Comparison of ENCODE assay signal across 1 cellular context in the genomic region with DNA sequence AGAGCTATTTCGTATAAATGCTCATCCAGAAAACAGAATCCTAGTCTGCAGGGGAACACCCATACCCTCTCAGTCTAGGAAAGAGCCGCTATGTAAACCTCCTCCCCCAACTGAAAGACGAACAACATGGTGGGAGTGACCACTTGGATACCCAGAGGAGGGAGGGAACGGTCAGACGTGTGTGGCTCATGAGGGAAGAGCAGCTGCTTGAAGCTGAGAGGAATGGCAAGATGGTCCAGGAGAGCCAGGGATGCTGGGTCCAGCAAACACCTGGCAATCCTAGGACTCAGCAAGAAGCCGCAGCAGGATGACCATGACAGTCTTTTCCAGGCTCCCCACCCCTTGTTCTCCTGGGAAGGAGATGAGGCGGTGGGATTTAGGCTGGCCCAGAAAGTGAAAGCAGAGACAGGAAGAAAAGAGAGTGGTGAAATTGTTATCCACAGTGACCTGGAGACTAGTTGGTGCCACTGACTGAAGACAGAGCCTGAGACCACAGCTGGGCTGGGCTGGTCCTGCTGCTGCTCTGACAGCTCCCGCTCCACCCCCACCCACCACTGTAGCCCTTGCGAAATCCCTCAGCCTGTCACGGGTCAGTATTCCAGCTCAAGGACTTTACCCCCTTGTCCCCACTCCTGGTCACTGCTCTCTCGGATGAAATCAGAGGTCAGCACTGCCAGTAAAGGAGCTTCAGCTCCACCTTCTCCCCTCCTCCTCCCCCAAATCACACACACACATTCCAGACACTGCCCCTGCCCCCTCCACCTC.
TF ChIP-seq lines count a peak whose summit lies in the region.

No MANE protein-coding gene starts in this region.

TF ChIP-seq in HepG2, 621 proteins besides CTCF, POLR2A, EP300 and RAD21 (continued from another document and continues in another):
- TF ChIP-seq, protein P1, sequence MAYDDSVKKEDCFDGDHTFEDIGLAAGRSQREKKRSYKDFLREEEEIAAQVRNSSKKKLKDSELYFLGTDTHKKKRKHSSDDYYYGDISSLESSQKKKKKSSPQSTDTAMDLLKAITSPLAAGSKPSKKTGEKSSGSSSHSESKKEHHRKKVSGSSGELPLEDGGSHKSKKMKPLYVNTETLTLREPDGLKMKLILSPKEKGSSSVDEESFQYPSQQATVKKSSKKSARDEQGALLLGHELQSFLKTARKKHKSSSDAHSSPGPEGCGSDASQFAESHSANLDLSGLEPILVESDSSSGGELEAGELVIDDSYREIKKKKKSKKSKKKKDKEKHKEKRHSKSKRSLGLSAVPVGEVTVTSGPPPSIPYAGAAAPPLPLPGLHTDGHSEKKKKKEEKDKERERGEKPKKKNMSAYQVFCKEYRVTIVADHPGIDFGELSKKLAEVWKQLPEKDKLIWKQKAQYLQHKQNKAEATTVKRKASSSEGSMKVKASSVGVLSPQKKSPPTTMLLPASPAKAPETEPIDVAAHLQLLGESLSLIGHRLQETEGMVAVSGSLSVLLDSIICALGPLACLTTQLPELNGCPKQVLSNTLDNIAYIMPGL (CRISPR knock-in tag; IDR thresholded peaks at IDR 0.05; ENCODE audit: borderline replicate concordance in 1 of 2, low read depth in 1 of 2) = peak; percentile 32 to 66; a peak in 2 of 4 replicates
- TF ChIP-seq, protein P2, sequence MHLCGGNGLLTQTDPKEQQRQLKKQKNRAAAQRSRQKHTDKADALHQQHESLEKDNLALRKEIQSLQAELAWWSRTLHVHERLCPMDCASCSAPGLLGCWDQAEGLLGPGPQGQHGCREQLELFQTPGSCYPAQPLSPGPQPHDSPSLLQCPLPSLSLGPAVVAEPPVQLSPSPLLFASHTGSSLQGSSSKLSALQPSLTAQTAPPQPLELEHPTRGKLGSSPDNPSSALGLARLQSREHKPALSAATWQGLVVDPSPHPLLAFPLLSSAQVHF (CRISPR knock-in tag; IDR thresholded peaks at IDR 0.05) = no peak
- TF ChIP-seq HMG20A (CRISPR knock-in tag; IDR thresholded peaks at IDR 0.05; ENCODE audit: borderline replicate concordance) (peak; percentile 73; the same call in 1 of the 2 replicates), ZNF44 (CRISPR knock-in tag; IDR thresholded peaks at IDR 0.05) (no peak; the same call in 1 of the 2 replicates), NR3C1 (CRISPR knock-in tag; IDR thresholded peaks at IDR 0.05) (no peak), TEAD2 (CRISPR knock-in tag; IDR thresholded peaks at IDR 0.05) (no peak), FOXJ3 (CRISPR knock-in tag; IDR thresholded peaks at IDR 0.05; ENCODE audit: borderline replicate concordance) (no peak), MAF1 (CRISPR knock-in tag; IDR thresholded peaks at IDR 0.05; ENCODE audit: borderline replicate concordance) (peak; percentile 68; the same call in 1 of the 2 replicates), SUZ12 (IDR thresholded peaks at IDR 0.05; ENCODE audit: low read depth, low read length) (no peak), PHF21A (CRISPR knock-in tag; IDR thresholded peaks at IDR 0.05) (peak; percentile 93), ZNF225 (CRISPR knock-in tag; IDR thresholded peaks at IDR 0.05) (no peak), ZNF775 (CRISPR knock-in tag; IDR thresholded peaks at IDR 0.05; ENCODE audit: borderline replicate concordance) (no peak), DR1 (CRISPR knock-in tag; IDR thresholded peaks at IDR 0.05) (no peak), ZNF878 (CRISPR knock-in tag; IDR thresholded peaks at IDR 0.05) (peak; percentile 60; the same call in 1 of the 2 replicates), ZNF451 (CRISPR knock-in tag; IDR thresholded peaks at IDR 0.05) (peak; percentile 23; the same call in 1 of the 2 replicates), GFI1 (CRISPR knock-in tag; IDR thresholded peaks at IDR 0.05; ENCODE audit: borderline replicate concordance) (peak; percentile 98), ONECUT2 (CRISPR knock-in tag; IDR thresholded peaks at IDR 0.05) (no peak), FOSL2 (CRISPR knock-in tag; IDR thresholded peaks at IDR 0.05) (peak; percentile 82), ZC3H4 (CRISPR knock-in tag; IDR thresholded peaks at IDR 0.05; ENCODE audit: borderline replicate concordance) (no peak), GZF1 (CRISPR knock-in tag; IDR thresholded peaks at IDR 0.05) (no peak), ATF7 (IDR thresholded peaks at IDR 0.05) (peak; percentile 55; the same call in 1 of the 2 replicates), ATF7 (CRISPR knock-in tag; IDR thresholded peaks at IDR 0.05) (peak; percentile 91), FOXK1 (CRISPR knock-in tag; IDR thresholded peaks at IDR 0.05; ENCODE audit: borderline replicate concordance, low read depth) (peak; percentile 67; the same call in 1 of the 2 replicates), ZFP90 (CRISPR knock-in tag; IDR thresholded peaks at IDR 0.05; ENCODE audit: borderline replicate concordance) (peak; percentile 73; the same call in 1 of the 2 replicates), ZFP36L2 (CRISPR knock-in tag; IDR thresholded peaks at IDR 0.05) (no peak), ZNF30 (CRISPR knock-in tag; IDR thresholded peaks at IDR 0.05) (no peak), CHD4 (IDR thresholded peaks at IDR 0.05; ENCODE audit: borderline replicate concordance, low read length) (no peak), ATF7-NPFF (CRISPR knock-in tag; IDR thresholded peaks at IDR 0.05; ENCODE audit: low read depth) (no peak), ZFP82 (CRISPR knock-in tag; IDR thresholded peaks at IDR 0.05; ENCODE audit: borderline replicate concordance) (no peak), KLF16 (CRISPR knock-in tag; IDR thresholded peaks at IDR 0.05) (peak in 1 of 2 experiments; percentile 86; a peak in 2 of 4 replicates), CAMTA2 (CRISPR knock-in tag; IDR thresholded peaks at IDR 0.05; ENCODE audit: borderline replicate concordance) (no peak), MAFK (conservative IDR thresholded peaks at IDR 0.05 in 1 of 2, IDR thresholded peaks at IDR 0.05 in 1 of 2; ENCODE audit: low read length in 2 of 2) (no peak)
- TF ChIP-seq, protein P3, sequence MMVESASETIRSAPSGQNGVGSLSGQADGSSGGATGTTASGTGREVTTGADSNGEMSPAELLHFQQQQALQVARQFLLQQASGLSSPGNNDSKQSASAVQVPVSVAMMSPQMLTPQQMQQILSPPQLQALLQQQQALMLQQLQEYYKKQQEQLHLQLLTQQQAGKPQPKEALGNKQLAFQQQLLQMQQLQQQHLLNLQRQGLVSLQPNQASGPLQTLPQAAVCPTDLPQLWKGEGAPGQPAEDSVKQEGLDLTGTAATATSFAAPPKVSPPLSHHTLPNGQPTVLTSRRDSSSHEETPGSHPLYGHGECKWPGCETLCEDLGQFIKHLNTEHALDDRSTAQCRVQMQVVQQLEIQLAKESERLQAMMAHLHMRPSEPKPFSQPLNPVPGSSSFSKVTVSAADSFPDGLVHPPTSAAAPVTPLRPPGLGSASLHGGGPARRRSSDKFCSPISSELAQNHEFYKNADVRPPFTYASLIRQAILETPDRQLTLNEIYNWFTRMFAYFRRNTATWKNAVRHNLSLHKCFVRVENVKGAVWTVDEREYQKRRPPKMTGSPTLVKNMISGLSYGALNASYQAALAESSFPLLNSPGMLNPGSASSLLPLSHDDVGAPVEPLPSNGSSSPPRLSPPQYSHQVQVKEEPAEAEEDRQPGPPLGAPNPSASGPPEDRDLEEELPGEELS (CRISPR knock-in tag; IDR thresholded peaks at IDR 0.05) = peak; percentile 89
- TF ChIP-seq, protein P4, sequence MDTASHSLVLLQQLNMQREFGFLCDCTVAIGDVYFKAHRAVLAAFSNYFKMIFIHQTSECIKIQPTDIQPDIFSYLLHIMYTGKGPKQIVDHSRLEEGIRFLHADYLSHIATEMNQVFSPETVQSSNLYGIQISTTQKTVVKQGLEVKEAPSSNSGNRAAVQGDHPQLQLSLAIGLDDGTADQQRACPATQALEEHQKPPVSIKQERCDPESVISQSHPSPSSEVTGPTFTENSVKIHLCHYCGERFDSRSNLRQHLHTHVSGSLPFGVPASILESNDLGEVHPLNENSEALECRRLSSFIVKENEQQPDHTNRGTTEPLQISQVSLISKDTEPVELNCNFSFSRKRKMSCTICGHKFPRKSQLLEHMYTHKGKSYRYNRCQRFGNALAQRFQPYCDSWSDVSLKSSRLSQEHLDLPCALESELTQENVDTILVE (CRISPR knock-in tag; IDR thresholded peaks at IDR 0.05) = peak; percentile 35; the same call in 1 of the 2 replicates
- TF ChIP-seq, protein P5, sequence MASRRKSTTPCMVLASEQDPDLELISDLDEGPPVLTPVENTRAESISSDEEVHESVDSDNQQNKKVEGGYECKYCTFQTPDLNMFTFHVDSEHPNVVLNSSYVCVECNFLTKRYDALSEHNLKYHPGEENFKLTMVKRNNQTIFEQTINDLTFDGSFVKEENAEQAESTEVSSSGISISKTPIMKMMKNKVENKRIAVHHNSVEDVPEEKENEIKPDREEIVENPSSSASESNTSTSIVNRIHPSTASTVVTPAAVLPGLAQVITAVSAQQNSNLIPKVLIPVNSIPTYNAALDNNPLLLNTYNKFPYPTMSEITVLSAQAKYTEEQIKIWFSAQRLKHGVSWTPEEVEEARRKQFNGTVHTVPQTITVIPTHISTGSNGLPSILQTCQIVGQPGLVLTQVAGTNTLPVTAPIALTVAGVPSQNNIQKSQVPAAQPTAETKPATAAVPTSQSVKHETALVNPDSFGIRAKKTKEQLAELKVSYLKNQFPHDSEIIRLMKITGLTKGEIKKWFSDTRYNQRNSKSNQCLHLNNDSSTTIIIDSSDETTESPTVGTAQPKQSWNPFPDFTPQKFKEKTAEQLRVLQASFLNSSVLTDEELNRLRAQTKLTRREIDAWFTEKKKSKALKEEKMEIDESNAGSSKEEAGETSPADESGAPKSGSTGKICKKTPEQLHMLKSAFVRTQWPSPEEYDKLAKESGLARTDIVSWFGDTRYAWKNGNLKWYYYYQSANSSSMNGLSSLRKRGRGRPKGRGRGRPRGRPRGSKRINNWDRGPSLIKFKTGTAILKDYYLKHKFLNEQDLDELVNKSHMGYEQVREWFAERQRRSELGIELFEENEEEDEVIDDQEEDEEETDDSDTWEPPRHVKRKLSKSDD (CRISPR knock-in tag; IDR thresholded peaks at IDR 0.05; ENCODE audit: low read depth) = peak; percentile 46; the same call in 1 of the 2 replicates
- TF ChIP-seq, protein P6, sequence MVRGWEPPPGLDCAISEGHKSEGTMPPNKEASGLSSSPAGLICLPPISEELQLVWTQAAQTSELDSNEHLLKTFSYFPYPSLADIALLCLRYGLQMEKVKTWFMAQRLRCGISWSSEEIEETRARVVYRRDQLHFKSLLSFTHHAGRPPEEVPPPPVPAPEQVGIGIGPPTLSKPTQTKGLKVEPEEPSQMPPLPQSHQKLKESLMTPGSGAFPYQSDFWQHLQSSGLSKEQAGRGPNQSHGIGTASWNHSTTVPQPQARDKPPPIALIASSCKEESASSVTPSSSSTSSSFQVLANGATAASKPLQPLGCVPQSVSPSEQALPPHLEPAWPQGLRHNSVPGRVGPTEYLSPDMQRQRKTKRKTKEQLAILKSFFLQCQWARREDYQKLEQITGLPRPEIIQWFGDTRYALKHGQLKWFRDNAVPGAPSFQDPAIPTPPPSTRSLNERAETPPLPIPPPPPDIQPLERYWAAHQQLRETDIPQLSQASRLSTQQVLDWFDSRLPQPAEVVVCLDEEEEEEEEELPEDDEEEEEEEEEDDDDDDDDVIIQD (CRISPR knock-in tag; IDR thresholded peaks at IDR 0.05; ENCODE audit: low read depth) = peak; percentile 45; the same call in 1 of the 2 replicates
- TF ChIP-seq, protein P7, sequence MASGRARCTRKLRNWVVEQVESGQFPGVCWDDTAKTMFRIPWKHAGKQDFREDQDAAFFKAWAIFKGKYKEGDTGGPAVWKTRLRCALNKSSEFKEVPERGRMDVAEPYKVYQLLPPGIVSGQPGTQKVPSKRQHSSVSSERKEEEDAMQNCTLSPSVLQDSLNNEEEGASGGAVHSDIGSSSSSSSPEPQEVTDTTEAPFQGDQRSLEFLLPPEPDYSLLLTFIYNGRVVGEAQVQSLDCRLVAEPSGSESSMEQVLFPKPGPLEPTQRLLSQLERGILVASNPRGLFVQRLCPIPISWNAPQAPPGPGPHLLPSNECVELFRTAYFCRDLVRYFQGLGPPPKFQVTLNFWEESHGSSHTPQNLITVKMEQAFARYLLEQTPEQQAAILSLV (CRISPR knock-in tag; IDR thresholded peaks at IDR 0.05; ENCODE audit: borderline replicate concordance) = 0 out of 2 replicates have a peak, but pooled peaks have one; percentile 76
- TF ChIP-seq, protein P8, sequence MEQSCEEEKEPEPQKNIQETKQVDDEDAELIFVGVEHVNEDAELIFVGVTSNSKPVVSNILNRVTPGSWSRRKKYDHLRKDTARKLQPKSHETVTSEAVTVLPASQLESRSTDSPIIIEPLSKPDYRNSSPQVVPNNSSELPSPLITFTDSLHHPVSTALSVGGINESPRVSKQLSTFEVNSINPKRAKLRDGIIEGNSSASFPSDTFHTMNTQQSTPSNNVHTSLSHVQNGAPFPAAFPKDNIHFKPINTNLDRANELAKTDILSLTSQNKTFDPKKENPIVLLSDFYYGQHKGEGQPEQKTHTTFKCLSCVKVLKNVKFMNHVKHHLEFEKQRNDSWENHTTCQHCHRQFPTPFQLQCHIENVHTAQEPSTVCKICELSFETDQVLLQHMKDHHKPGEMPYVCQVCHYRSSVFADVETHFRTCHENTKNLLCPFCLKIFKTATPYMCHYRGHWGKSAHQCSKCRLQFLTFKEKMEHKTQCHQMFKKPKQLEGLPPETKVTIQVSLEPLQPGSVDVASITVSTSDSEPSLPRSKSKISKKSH (CRISPR knock-in tag; IDR thresholded peaks at IDR 0.05; ENCODE audit: borderline replicate concordance) = no peak
- TF ChIP-seq, protein P9, sequence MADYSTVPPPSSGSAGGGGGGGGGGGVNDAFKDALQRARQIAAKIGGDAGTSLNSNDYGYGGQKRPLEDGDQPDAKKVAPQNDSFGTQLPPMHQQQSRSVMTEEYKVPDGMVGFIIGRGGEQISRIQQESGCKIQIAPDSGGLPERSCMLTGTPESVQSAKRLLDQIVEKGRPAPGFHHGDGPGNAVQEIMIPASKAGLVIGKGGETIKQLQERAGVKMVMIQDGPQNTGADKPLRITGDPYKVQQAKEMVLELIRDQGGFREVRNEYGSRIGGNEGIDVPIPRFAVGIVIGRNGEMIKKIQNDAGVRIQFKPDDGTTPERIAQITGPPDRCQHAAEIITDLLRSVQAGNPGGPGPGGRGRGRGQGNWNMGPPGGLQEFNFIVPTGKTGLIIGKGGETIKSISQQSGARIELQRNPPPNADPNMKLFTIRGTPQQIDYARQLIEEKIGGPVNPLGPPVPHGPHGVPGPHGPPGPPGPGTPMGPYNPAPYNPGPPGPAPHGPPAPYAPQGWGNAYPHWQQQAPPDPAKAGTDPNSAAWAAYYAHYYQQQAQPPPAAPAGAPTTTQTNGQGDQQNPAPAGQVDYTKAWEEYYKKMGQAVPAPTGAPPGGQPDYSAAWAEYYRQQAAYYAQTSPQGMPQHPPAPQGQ (CRISPR knock-in tag; IDR thresholded peaks at IDR 0.05; ENCODE audit: borderline replicate concordance) = no peak
- TF ChIP-seq, protein P10, sequence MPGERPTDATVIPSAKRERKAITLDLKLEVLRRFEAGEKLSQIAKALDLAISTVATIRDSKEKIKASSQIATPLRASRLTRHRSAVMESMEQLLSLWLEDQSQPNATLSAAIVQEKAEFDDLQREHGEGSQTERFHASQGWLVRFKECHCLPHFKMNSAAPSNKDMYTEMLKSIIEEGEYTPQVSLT (CRISPR knock-in tag; IDR thresholded peaks at IDR 0.05; ENCODE audit: borderline replicate concordance, low read depth) = no peak
- TF ChIP-seq, protein P11, sequence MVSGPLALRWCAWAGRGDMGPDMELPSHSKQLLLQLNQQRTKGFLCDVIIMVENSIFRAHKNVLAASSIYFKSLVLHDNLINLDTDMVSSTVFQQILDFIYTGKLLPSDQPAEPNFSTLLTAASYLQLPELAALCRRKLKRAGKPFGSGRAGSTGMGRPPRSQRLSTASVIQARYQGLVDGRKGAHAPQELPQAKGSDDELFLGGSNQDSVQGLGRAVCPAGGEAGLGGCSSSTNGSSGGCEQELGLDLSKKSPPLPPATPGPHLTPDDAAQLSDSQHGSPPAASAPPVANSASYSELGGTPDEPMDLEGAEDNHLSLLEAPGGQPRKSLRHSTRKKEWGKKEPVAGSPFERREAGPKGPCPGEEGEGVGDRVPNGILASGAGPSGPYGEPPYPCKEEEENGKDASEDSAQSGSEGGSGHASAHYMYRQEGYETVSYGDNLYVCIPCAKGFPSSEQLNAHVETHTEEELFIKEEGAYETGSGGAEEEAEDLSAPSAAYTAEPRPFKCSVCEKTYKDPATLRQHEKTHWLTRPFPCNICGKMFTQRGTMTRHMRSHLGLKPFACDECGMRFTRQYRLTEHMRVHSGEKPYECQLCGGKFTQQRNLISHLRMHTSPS (CRISPR knock-in tag; IDR thresholded peaks at IDR 0.05; ENCODE audit: low read depth) = no peak
